Comparison of ENCODE assay signal across 23 cellular contexts in genomic region chr2:187918996-187919821, GRCh38.
"Had no signal": no experiment of that assay in that cellular context is flagged by ENCODE, and none has a peak within 500 bp of the region (broad histone marks: within the 10 kb centered on the region; RNA-seq: fewer than 3 reads in every experiment).

No MANE protein-coding gene starts in this region.

- H3K4me1 Mint-ChIP-seq: activated CD4-positive, alpha-beta T cell treated with anti-CD3 and anti-CD28 coated beads for 36 hours; naive thymus-derived CD4-positive, alpha-beta T cell; stimulated activated naive CD8-positive, alpha-beta T cell treated with anti-CD3 and anti-CD28 coated beads, Interleukin-15, amount 100 ng/mL, for 72 hours had no signal

- H3K4me3 Mint-ChIP-seq: activated CD4-positive, alpha-beta T cell treated with anti-CD3 and anti-CD28 coated beads for 36 hours; activated naive CD8-positive, alpha-beta T cell; activated T-cell treated with anti-CD3 and anti-CD28 coated beads, Interleukin-2, amount 50 U/mL, for 24 hours; naive thymus-derived CD4-positive, alpha-beta T cell; stimulated activated naive CD8-positive, alpha-beta T cell treated with anti-CD3 and anti-CD28 coated beads, Interleukin-15, amount 100 ng/mL, for 72 hours had no signal

- H3K36me3 Mint-ChIP-seq: activated naive CD8-positive, alpha-beta T cell; naive thymus-derived CD4-positive, alpha-beta T cell had no signal

- H3K27ac Mint-ChIP-seq: activated CD4-positive, alpha-beta T cell treated with anti-CD3 and anti-CD28 coated beads for 36 hours; activated naive CD8-positive, alpha-beta T cell; activated T-cell treated with anti-CD3 and anti-CD28 coated beads, Interleukin-2, amount 50 U/mL, for 24 hours; activated T-helper 2 cell treated with anti-CD3 and anti-CD28 coated beads, Interferon-gamma antibody, Interleukin-2, Interleukin-4, amounts not matched to agents 10 μg/mL and 5 μg/mL and 100 μg/mL, durations not matched to agents 14 hours and 24 hours and 36 hours; naive thymus-derived CD4-positive, alpha-beta T cell; stimulated activated naive CD8-positive, alpha-beta T cell treated with anti-CD3 and anti-CD28 coated beads, Interleukin-15, amount 100 ng/mL, for 72 hours had no signal

- H3K36me3 ChIP-seq: esophagus muscularis mucosa, lower lobe of right lung, tibial artery had no signal

- H3K27me3 ChIP-seq: esophagus muscularis mucosa, tibial artery had no signal

- H3K9me3 Mint-ChIP-seq: activated T-cell treated with anti-CD3 and anti-CD28 coated beads, Interleukin-2, amount 50 U/mL, for 24 hours; activated T-helper 2 cell treated with anti-CD3 and anti-CD28 coated beads, Interferon-gamma antibody, Interleukin-2, Interleukin-4, amounts not matched to agents 10 μg/mL and 5 μg/mL and 100 μg/mL, durations not matched to agents 14 hours and 24 hours and 36 hours; stimulated activated naive CD8-positive, alpha-beta T cell treated with anti-CD3 and anti-CD28 coated beads, Interleukin-15, amount 100 ng/mL, for 72 hours had no signal

- DNase-seq: activated CD4-positive, alpha-beta T cell treated with anti-CD3 and anti-CD28 coated beads for 36 hours; activated CD4-positive, alpha-beta T cell treated with anti-CD3 and anti-CD28 coated beads, Interleukin-2, amount 50 U/mL, for 4 hours; activated CD8-positive, alpha-beta memory T cell treated with anti-CD3 and anti-CD28 coated beads for 24 hours; activated CD8-positive, alpha-beta memory T cell treated with anti-CD3 and anti-CD28 coated beads, Interleukin-2, amount 50 U/mL, for 4 hours; activated naive CD4-positive, alpha-beta T cell; activated T-cell treated with anti-CD3 and anti-CD28 coated beads, Interleukin-2, amount 50 U/mL, for 24 hours; glutamatergic neuron; hippocampal formation; left cardiac atrium; lower lobe of right lung; mesendoderm; naive thymus-derived CD4-positive, alpha-beta T cell; psoas muscle; right cardiac atrium; stimulated activated CD4-positive, alpha-beta T cell treated with anti-CD3 and anti-CD28 coated beads, Interleukin-1b, Interleukin-23, amount 100 ng/mL, for 48 hours; stimulated activated naive CD8-positive, alpha-beta T cell treated with anti-CD3 and anti-CD28 coated beads, Interleukin-15, amount 100 ng/mL, for 72 hours; T-helper 1 cell; tibial artery had no signal

- H3K9me3 ChIP-seq: esophagus muscularis mucosa, lower lobe of right lung, psoas muscle, tibial artery had no signal

- FAIRE-seq: bronchial epithelial cell had no signal

- H3K27ac ChIP-seq: coronary artery, esophagus muscularis mucosa, lower lobe of right lung, psoas muscle, tibial artery had no signal

- H3K27me3 Mint-ChIP-seq: activated CD4-positive, alpha-beta T cell treated with anti-CD3 and anti-CD28 coated beads for 36 hours; activated naive CD8-positive, alpha-beta T cell; activated T-cell treated with anti-CD3 and anti-CD28 coated beads, Interleukin-2, amount 50 U/mL, for 24 hours; naive thymus-derived CD4-positive, alpha-beta T cell; stimulated activated naive CD8-positive, alpha-beta T cell treated with anti-CD3 and anti-CD28 coated beads, Interleukin-15, amount 100 ng/mL, for 72 hours had no signal

- H3K4me1 ChIP-seq: esophagus muscularis mucosa, lower lobe of right lung, psoas muscle, tibial artery had no signal

- H3K4me3 ChIP-seq: coronary artery, esophagus muscularis mucosa, lower lobe of right lung, psoas muscle, tibial artery had no signal

- ATAC-seq: activated CD4-positive, alpha-beta T cell treated with anti-CD3 and anti-CD28 coated beads for 36 hours; left cardiac atrium; lower lobe of right lung; naive thymus-derived CD4-positive, alpha-beta T cell; psoas muscle; right cardiac atrium; stimulated activated naive CD8-positive, alpha-beta T cell treated with anti-CD3 and anti-CD28 coated beads, Interleukin-15, amount 100 ng/mL, for 72 hours had no signal
